8 cellular contexts compared by ENCODE assay signal in the genomic region with DNA sequence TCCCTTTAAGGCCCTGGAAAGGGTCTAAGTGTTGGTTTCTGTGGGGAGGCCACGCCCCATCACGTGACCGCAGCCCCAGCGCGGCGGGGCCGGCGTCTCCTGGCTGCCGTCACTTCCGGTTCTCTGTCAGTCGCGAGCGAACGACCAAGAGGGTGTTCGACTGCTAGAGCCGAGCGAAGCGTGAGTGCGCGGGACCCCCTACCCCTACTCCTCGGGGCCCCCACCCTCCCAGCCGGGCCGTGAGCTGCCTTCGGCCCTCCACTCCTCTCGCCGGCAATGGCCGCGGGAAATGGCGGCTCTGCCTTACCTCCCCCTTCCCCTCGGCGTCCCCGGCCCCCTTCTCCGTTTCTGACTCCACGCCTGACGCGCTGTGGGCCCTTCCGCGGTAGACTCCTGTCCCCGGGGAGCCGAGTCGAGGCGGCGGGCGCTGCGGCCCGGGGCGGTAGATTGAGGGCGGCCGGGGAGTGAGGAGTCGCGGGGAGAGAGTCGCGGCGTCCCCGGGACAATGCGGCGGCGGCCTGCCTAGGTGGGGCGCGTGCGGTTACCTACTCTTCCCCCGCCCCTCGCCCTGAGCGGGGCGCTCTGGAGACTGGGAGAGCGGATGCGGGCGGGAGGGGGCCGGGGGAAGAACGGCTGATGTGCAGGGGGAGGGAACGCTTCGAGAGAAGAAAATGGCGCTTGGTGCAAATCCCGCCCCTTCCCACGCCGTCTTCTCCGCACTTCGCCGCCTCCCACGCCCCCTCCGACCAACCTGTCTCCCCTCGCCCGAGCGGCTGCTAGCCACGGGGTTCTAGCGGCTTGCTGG. TPM values are rescaled to one million over a fixed set of nuclear protein-coding genes. Genes with fewer than 3 reads are reported as not detected.
DNase-seq lines count a peak whose midpoint lies in the region; ATAC-seq and TF ChIP-seq lines count a peak whose summit lies in the region.

SUB1 (plus strand) TSS at position 112 of the 805 bp plus-strand sequence. CDS start 2,956 bp downstream, outside the sequence.

- H2AFZ ChIP-seq in PC-3 (ENCODE audit: low read length) = peak within 1 kb of the TSS; percentile 73

- POLR2A ChIA-PET in PC-3 (lab: Charles Lee; ENCODE audit: unreplicated experiment) = interaction anchor here (0.6 kb wide), 1 partner anchor 97 kb away, joined by 3 read pairs; no protein-coding TSS in a partner anchor

- peaks cover 28% of the 10 kb centered on the region for H4K20me1 ChIP-seq in PC-3 (ENCODE audit: low read length)

- TF ChIP-seq POLR2A in erythroblast (IDR thresholded peaks at IDR 0.05; ENCODE audit: low read length) = peak; percentile 88

- H3K9me3 ChIP-seq in PC-3 (ENCODE audit: low read length) = no peaks in the 10 kb centered on the region
- no peaks in the 10 kb centered on the region for H3K9me3 ChIP-seq in mucosa of stomach (ENCODE audit: control insufficient read depth, low read length)

- peak; percentile 49 for ATAC-seq in GM21619 (IDR thresholded peaks at IDR 0.05; ENCODE audit: unreplicated experiment)
- ATAC-seq in PC-3 = peak; percentile 89

- no peak for TF ChIP-seq CTCF in PC-3 (conservative IDR thresholded peaks at IDR 0.05; ENCODE audit: low read depth, low read length)

- peak within 1 kb of the TSS; percentile 96 for H3K4me2 ChIP-seq in PC-3 (ENCODE audit: low read length)

- intact Hi-C loops in PC-3 (cut with micrococcal nuclease) = loop anchor here (1.0 to 5.0 kb wide), 3 partner anchors 57 to 96 kb away; no protein-coding TSS in a partner anchor

- no peaks in the 10 kb centered on the region for H3K27me3 ChIP-seq in PC-3 (ENCODE audit: low read length)
- H3K27me3 ChIP-seq in mucosa of stomach (ENCODE audit: control insufficient read depth, insufficient read depth, low read length) = no peaks in the 10 kb centered on the region

- H3K9me2 ChIP-seq in PC-3 (replicated peaks; ENCODE audit: low read length) = no peaks in the 10 kb centered on the region

- H3K9ac ChIP-seq in PC-3 (ENCODE audit: low read length) (peak within 1 kb of the TSS; percentile 99), mucosa of stomach (ENCODE audit: low read length) (peak within 1 kb of the TSS; percentile 98)

- BruUV-seq in PC-3 (replicated peaks; lab: Mats Ljungman, UMichigan) = no TSS peak

- H3F3A ChIP-seq in PC-3 (ENCODE audit: low read length, unreplicated experiment) = peaks cover 6% of the 10 kb centered on the region

- H3K4me3 ChIP-seq in Jurkat, Clone E6-1 (ENCODE audit: low read length) = peak within 1 kb of the TSS; percentile 88
- peak within 1 kb of the TSS; percentile 87 for H3K4me3 ChIP-seq in PC-3 (ENCODE audit: low read length)
- H3K4me3 ChIP-seq in mucosa of stomach (ENCODE audit: low read length) = peak within 1 kb of the TSS; percentile 61

- CTCF ChIA-PET in PC-3 (lab: Charles Lee) = no interaction called here

- H3K36me3 ChIP-seq in PC-3 (ENCODE audit: low read depth, low read length) (peaks cover 21% of the 10 kb centered on the region; the same call in 1 of the 2 replicates), mucosa of stomach (ENCODE audit: control insufficient read depth, insufficient read depth, low read length) (no peaks in the 10 kb centered on the region)

- H3K4me1 ChIP-seq in PC-3 (ENCODE audit: insufficient read depth, low read length) (peaks cover 16% of the 10 kb centered on the region), mucosa of stomach (ENCODE audit: control insufficient read depth, insufficient read depth, low read length) (peaks cover 5% of the 10 kb centered on the region)

- DNase-seq in DMS153 (lab: John Stamatoyannopoulos, UW) = peak; percentile 92
- peak; percentile 92 for DNase-seq in Jurkat, Clone E6-1 (ENCODE audit: low read depth, low spot score)
- peak; percentile 91 for DNase-seq in PC-3
- DNase-seq in activated T-cell treated with anti-CD3 and anti-CD28 coated beads for 48 hours (ENCODE audit: low read depth) = peak; percentile 91
- DNase-seq in erythroblast (lab: John Stamatoyannopoulos, UW) = peak; percentile 95 to 96
- DNase-seq in stimulated activated CD8-positive, alpha-beta memory T cell treated with anti-CD3 and anti-CD28 coated beads, Interleukin-7, amount 100 ng/mL, for 1 hour (ENCODE audit: low read depth in 2 of 2) = peak; percentile 87 to 90

- peaks cover 48% of the 10 kb centered on the region for H3K79me2 ChIP-seq in PC-3 (ENCODE audit: low read length)

- peak within 1 kb of the TSS; percentile 85 for H3K27ac ChIP-seq in PC-3 (ENCODE audit: low read length)

RNA-seq across cellular contexts. Expression of gene SUB1, which starts in this region (rescaled TPM):
- polyA plus RNA-seq in Jurkat, Clone E6-1 (2012; ENCODE audit: insufficient read depth, insufficient read length) = 603 TPM
- 185 and 189 TPM in 2 replicates for total RNA-seq in PC-3 (2014; rRNA removed)

Comparison
In these comparisons a context has a peak if more than half of its experiments do, and no peak if none do; other contexts are left out.
1. Peak in every context shown above with its lines: DNase-seq, ATAC-seq, H3K4me3 ChIP-seq and H3K27ac ChIP-seq.